In genomic region chr15:74433592-74434259, GRCh38 we compare ENCODE assay signal across 8 cellular contexts. TPM values are rescaled to one million over a fixed set of nuclear protein-coding genes. Genes with fewer than 3 reads are reported as not detected.
DNase-seq lines count a peak whose midpoint lies in the region; ATAC-seq and TF ChIP-seq lines count a peak whose summit lies in the region.

A gene with protein sequence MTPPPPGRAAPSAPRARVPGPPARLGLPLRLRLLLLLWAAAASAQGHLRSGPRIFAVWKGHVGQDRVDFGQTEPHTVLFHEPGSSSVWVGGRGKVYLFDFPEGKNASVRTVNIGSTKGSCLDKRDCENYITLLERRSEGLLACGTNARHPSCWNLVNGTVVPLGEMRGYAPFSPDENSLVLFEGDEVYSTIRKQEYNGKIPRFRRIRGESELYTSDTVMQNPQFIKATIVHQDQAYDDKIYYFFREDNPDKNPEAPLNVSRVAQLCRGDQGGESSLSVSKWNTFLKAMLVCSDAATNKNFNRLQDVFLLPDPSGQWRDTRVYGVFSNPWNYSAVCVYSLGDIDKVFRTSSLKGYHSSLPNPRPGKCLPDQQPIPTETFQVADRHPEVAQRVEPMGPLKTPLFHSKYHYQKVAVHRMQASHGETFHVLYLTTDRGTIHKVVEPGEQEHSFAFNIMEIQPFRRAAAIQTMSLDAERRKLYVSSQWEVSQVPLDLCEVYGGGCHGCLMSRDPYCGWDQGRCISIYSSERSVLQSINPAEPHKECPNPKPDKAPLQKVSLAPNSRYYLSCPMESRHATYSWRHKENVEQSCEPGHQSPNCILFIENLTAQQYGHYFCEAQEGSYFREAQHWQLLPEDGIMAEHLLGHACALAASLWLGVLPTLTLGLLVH (minus strand): TSS chr15:74433958. CDS start chr15:74433918, 40 bp downstream.

- H4K20me1 ChIP-seq in OCI-LY1 (ENCODE audit: insufficient read depth, low read length) = no peaks in the 10 kb centered on the region

- POLR2A ChIA-PET in BJ (lab: Charles Lee) = no interaction called here

- WGBS in esophagus, 2 donors = 2 to 3% methylated on average over 65 to 75 of the region's 75 CpGs

- TF ChIP-seq CTCF in BJ (IDR thresholded peaks at IDR 0.05; ENCODE audit: insufficient read depth, low read depth, low read length) (no peak), OCI-LY1 (IDR thresholded peaks at IDR 0.05; ENCODE audit: low read length) (no peak)

- TF ChIP-seq POLR2A in GM19099 (IDR thresholded peaks at IDR 0.05; ENCODE audit: extremely low read depth, insufficient read length, low read depth) = peak; percentile 99

- no peaks in the 10 kb centered on the region for H3F3A ChIP-seq in OCI-LY1 (ENCODE audit: insufficient read depth, low read length)

- H3K9me3 ChIP-seq in OCI-LY1 (ENCODE audit: low read length) (no peaks in the 10 kb centered on the region), esophagus (ENCODE audit: control insufficient read depth in 2 of 2, insufficient read depth in 1 of 2, low read depth in 1 of 2, low read length in 1 of 2) (no peaks in the 10 kb centered on the region), mucosa of rectum (ENCODE audit: control insufficient read depth in 2 of 2, low read length in 2 of 2) (no peaks in the 10 kb centered on the region)

- no peaks in the 10 kb centered on the region for H3K27me3 ChIP-seq in BJ (ENCODE audit: control insufficient read depth, insufficient read depth, low read length)
- 0 out of 2 replicates have a peak, but pooled peaks cover 5% of the 10 kb centered on the region for H3K27me3 ChIP-seq in OCI-LY1 (ENCODE audit: insufficient read depth, low read length)
- H3K27me3 ChIP-seq in esophagus (ENCODE audit: control insufficient read depth in 1 of 2, insufficient read depth in 2 of 2, low read length in 2 of 2) = peaks cover 0 to 5% of the 10 kb centered on the region in 2 donors
- H3K27me3 ChIP-seq in mucosa of rectum (ENCODE audit: control insufficient read depth in 2 of 2, insufficient read depth in 2 of 2, low read length in 2 of 2) = peaks cover 10 to 24% of the 10 kb centered on the region in 2 donors

- H3K9ac ChIP-seq in OCI-LY1 (ENCODE audit: low read length) = peak within 1 kb of the TSS; percentile 50; the same call in 1 of the 2 replicates
- peak within 1 kb of the TSS; percentile 65 to 67 for H3K9ac ChIP-seq in mucosa of rectum (ENCODE audit: low read depth in 1 of 2, low read length in 2 of 2)

- peaks cover 8% of the 10 kb centered on the region for H3K4me1 ChIP-seq in OCI-LY1 (ENCODE audit: insufficient read depth, low read length, severe bottlenecking)
- H3K4me1 ChIP-seq in esophagus (ENCODE audit: control insufficient read depth in 2 of 2, insufficient read depth in 2 of 2, low read length in 1 of 2) = peaks cover 5% of the 10 kb centered on the region in 2 donors
- peaks cover 7 to 8% of the 10 kb centered on the region in 2 donors for H3K4me1 ChIP-seq in mucosa of rectum (ENCODE audit: control insufficient read depth in 2 of 2, insufficient read depth in 2 of 2, low read length in 2 of 2)

- CTCF ChIA-PET in BJ (lab: Yijun Ruan, JAX) = interaction anchor here (1.5 to 19.9 kb wide), 2 partner anchors 22 to 55 kb away, joined by 3 to 622 read pairs; partner anchors contain the start of gene CYP11A1

- H3K4me3 ChIP-seq in BJ (ENCODE audit: low read depth, low read length) (peak within 1 kb of the TSS; percentile 91), OCI-LY1 (ENCODE audit: low read depth, low read length, poor library complexity, severe bottlenecking) (peak within 1 kb of the TSS; percentile 65), esophagus (ENCODE audit: low read depth in 1 of 2, low read length in 2 of 2) (peak within 1 kb of the TSS; percentile 67 to 75), mucosa of rectum (ENCODE audit: low read length in 2 of 2) (peak within 1 kb of the TSS; percentile 64 to 65)

- DNase-seq in BJ (ENCODE audit: low read depth) = no peak
- DNase-seq in activated T-cell treated with anti-CD3 and anti-CD28 coated beads for 4 hours = peak; percentile 65
- peak; percentile 85 for DNase-seq in stimulated activated CD8-positive, alpha-beta memory T cell treated with anti-CD3 and anti-CD28 coated beads, Interleukin-4, amount 100 ng/mL, for 48 hours

- H3K27ac ChIP-seq in OCI-LY1 (ENCODE audit: low read depth, low read length, poor library complexity, severe bottlenecking) (no peak within 1 kb of the TSS), esophagus (ENCODE audit: low read depth in 2 of 2, low read length in 1 of 2) (peak within 1 kb of the TSS; percentile 58 to 75), mucosa of rectum (ENCODE audit: low read depth in 2 of 2, low read length in 2 of 2) (peak within 1 kb of the TSS; percentile 39 to 74)

- no peaks in the 10 kb centered on the region for H3K9me2 ChIP-seq in OCI-LY1 (ENCODE audit: low read depth, low read length)

- H3K4me2 ChIP-seq in OCI-LY1 (ENCODE audit: low read length) = peak within 1 kb of the TSS; percentile 89

- H3K36me3 ChIP-seq in BJ (ENCODE audit: control insufficient read depth, insufficient read depth, low read length) (no peaks in the 10 kb centered on the region), OCI-LY1 (ENCODE audit: insufficient read depth, low read length) (no peaks in the 10 kb centered on the region), esophagus (ENCODE audit: control insufficient read depth in 2 of 2, insufficient read depth in 2 of 2, low read length in 1 of 2) (no peaks in the 10 kb centered on the region), mucosa of rectum (ENCODE audit: control insufficient read depth in 2 of 2, insufficient read depth in 2 of 2, low read length in 2 of 2) (no peaks in the 10 kb centered on the region)

- H2AFZ ChIP-seq in OCI-LY1 (ENCODE audit: low read length) = no peak within 1 kb of the TSS

- no peaks in the 10 kb centered on the region for H3K79me2 ChIP-seq in OCI-LY1 (ENCODE audit: insufficient read depth, low read length)

- ATAC-seq in HG03439 (IDR thresholded peaks at IDR 0.05; ENCODE audit: unreplicated experiment) = peak; percentile 56

RNA-seq across cellular contexts. Expression of the gene that starts here (rescaled TPM):
- polyA plus RNA-seq in BJ (2011; rRNA removed) (14.1 and 22.7 TPM in 2 replicates), esophagus (1 to 10 TPM; 2.2 to 9.6 TPM)
- polyA minus RNA-seq in BJ (2011; rRNA and poly(A)+ RNA removed) = 11.6 and 21.5 TPM in 2 replicates
